In genomic region chr3:153161138-153161713, GRCh38 we compare ENCODE assay signal across 8 cellular contexts. TPM values are rescaled to one million over a fixed set of nuclear protein-coding genes. Genes with fewer than 3 reads are reported as not detected.
DNase-seq lines count a peak whose midpoint lies in the region; ATAC-seq, FAIRE-seq and TF ChIP-seq lines count a peak whose summit lies in the region.

No MANE protein-coding gene starts in this region.

- no peaks in the 10 kb centered on the region for H3K36me3 ChIP-seq in ascending aorta
- no peaks in the 10 kb centered on the region for H3K36me3 ChIP-seq in psoas muscle (ENCODE audit: insufficient read depth in 1 of 2, low read depth in 1 of 2)
- no peaks in the 10 kb centered on the region for H3K36me3 ChIP-seq in uterus

- H3K27me3 ChIP-seq in ascending aorta (no peaks in the 10 kb centered on the region), right cardiac atrium (ENCODE audit: control insufficient read depth, insufficient read depth) (no peaks in the 10 kb centered on the region), psoas muscle (ENCODE audit: insufficient read depth in 3 of 3, low read length in 2 of 3) (no peaks in the 10 kb centered on the region), uterus (no peaks in the 10 kb centered on the region)

- TF ChIP-seq POLR2A in GM12891 (IDR thresholded peaks at IDR 0.05; ENCODE audit: low read depth, low read length) = no peak
- TF ChIP-seq POLR2A in uterus (IDR thresholded peaks at IDR 0.05) = peak in 1 of 2 donors; percentile 63

- TF ChIP-seq CTCF in ascending aorta (IDR thresholded peaks at IDR 0.05) = no peak
- TF ChIP-seq CTCF in psoas muscle (IDR thresholded peaks at IDR 0.05) = no peak
- TF ChIP-seq CTCF in uterus (IDR thresholded peaks at IDR 0.05) = no peak

- H3K27ac ChIP-seq in ascending aorta = peak overlapping the region; percentile 92
- peak overlapping the region; percentile 90 for H3K27ac ChIP-seq in right cardiac atrium (ENCODE audit: low read length)
- peak overlapping the region; percentile 87 for H3K27ac ChIP-seq in psoas muscle
- H3K27ac ChIP-seq in uterus = peak overlapping the region; percentile 92 to 93

- FAIRE-seq in GM12891 (lab: Jason Lieb, UNC) = no peak

- H3K4me3 ChIP-seq in ascending aorta = peak overlapping the region; percentile 77 to 78
- H3K4me3 ChIP-seq in right cardiac atrium (ENCODE audit: low read length) = peak overlapping the region; percentile 84
- H3K4me3 ChIP-seq in psoas muscle = peak overlapping the region; percentile 91
- peak overlapping the region; percentile 56 to 78 for H3K4me3 ChIP-seq in uterus

- ATAC-seq in HG02763 (IDR thresholded peaks at IDR 0.05; ENCODE audit: unreplicated experiment) = peak; percentile 80
- peak; percentile 95 to 96 for ATAC-seq in right cardiac atrium
- ATAC-seq in psoas muscle = peak; percentile 89 to 91 (median 90)

- H3K4me1 ChIP-seq in ascending aorta (peaks cover 0 to 16% of the 10 kb centered on the region in 2 donors), right cardiac atrium (ENCODE audit: control insufficient read depth, insufficient read depth, low read length) (no peaks in the 10 kb centered on the region), psoas muscle (peaks cover 15% of the 10 kb centered on the region), uterus (no peaks in the 10 kb centered on the region)

- H3K9me3 ChIP-seq in ascending aorta = no peaks in the 10 kb centered on the region
- H3K9me3 ChIP-seq in right cardiac atrium (ENCODE audit: control insufficient read depth, low read length) = no peaks in the 10 kb centered on the region
- no peaks in the 10 kb centered on the region for H3K9me3 ChIP-seq in psoas muscle
- no peaks in the 10 kb centered on the region for H3K9me3 ChIP-seq in uterus

- DNase-seq in GM12891 (ENCODE audit: insufficient read length, low spot score) (peak; percentile 77), NCI-H1417 (lab: John Stamatoyannopoulos, UW) (peak in 2 of 3 experiments; percentile 98 to 100), T-helper 2 cell (peak; percentile 61 to 100 (median 86)), ascending aorta (ENCODE audit: low spot score in 2 of 2) (peak; percentile 95 to 98), right cardiac atrium (peak; percentile 94 to 97 (median 96)), psoas muscle (peak; percentile 91 to 94), uterus (peak; percentile 91 to 96)

- intact Hi-C loops in ascending aorta (cut with DNase I) (loop anchor here (5.0 to 10.0 kb wide), 3 partner anchors 126 to 1161 kb away; partner anchors contain the start of genes ARHGEF26 and DHX36), right cardiac atrium (cut with DNase I) (loop anchor here in 2 of 4 donors (5.0 to 10.0 kb wide), 3 partner anchors 126 to 604 kb away; no protein-coding TSS in a partner anchor), psoas muscle (cut with DNase I) (no loop called here), uterus (cut with DNase I; ENCODE audit: low total_unique reads) (no loop called here)

- WGBS in right cardiac atrium = under 1% methylated on average over 27 of the region's 27 CpGs
- 0% methylated on average over 27 of the region's 27 CpGs for WGBS in psoas muscle, 3 donors

TF ChIP-seq in GM12891, 5 proteins besides CTCF, POLR2A, EP300 and RAD21:
- TF ChIP-seq POLR2AphosphoS5 (IDR thresholded peaks at IDR 0.05; ENCODE audit: low read depth, low read length) (no peak), POU2F2 (IDR thresholded peaks at IDR 0.05; ENCODE audit: low read depth, low read length) (peak; percentile 66; the same call in 1 of the 2 replicates), SPI1 (IDR thresholded peaks at IDR 0.05; ENCODE audit: low read depth, low read length) (peak; percentile 83), TAF1 (IDR thresholded peaks at IDR 0.05; ENCODE audit: low read depth, low read length) (0 out of 2 replicates have a peak, but pooled peaks have one; percentile 3)

RNA-seq across cellular contexts. Expression of gene RAP2B, which starts 0.8 kb away (rescaled TPM):
- 3.8 TPM for polyA plus RNA-seq in GM12891 (2012; ENCODE audit: low read depth, missing spikeins)
- total RNA-seq in ascending aorta = 1.6 TPM
- total RNA-seq in right cardiac atrium = 1 to 10 TPM; 4.9 to 5.6 (median 5.1) TPM
- 1.9 TPM for polyA plus RNA-seq in right cardiac atrium
- total RNA-seq in psoas muscle = 1 to 10 TPM; 1.8 to 3.2 (median 2.7) TPM
- 1 to 10 TPM in 2 of 3 donors, under 1 TPM in 1; 0.49 to 1.5 (median 1.4) TPM for polyA plus RNA-seq in psoas muscle
- 10 to 100 TPM in 1 of 4 donors, 1 to 10 TPM in 3; 1.8 to 20.5 (median 8.6) TPM for total RNA-seq in uterus

Comparison
In these comparisons a context has a peak if more than half of its experiments do, and no peak if none do; other contexts are left out.
1. Peak in every context shown above with its lines: DNase-seq, ATAC-seq, H3K4me3 ChIP-seq and H3K27ac ChIP-seq.